ENCODE assay signal across 8 cellular contexts in the genomic region with DNA sequence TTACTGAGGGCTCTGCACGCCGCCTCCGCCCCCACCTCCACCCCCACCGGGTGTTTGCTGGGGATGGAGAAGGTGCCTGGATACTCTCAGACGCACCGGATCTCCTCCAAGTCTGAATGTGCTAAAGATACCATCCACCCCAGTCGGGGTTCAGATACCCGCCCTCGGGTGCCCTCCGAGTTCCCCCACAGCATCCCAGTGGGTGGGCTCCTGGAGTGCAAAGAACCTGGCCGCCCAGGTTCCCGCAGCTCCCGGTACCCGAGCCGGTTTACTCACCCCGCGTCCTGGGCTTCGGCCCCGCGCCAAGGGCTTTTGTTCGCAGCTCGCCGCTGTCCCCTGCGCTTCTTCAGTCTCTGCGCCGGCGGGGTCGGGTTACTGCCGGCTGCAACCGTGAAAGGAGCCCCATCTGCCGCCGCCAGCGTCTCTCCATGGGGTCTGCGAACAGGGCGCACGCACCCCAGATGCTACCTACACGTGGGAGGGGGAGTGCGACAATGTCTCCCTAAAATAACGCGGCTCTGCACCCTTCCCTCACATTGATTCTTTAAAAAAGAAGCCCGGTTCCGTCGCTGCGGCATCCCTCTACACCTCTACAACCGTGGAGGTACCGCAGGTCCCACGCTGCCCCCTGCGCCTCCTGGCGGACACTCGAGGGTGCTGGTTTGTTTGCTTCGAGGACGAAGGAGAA. TPM values are rescaled to one million over a fixed set of nuclear protein-coding genes. Genes with fewer than 3 reads are reported as not detected.
A peak's percentile ranks its signal among the peaks of the same experiment; 100 is the strongest.
DNase-seq lines count a peak whose midpoint lies in the region; ATAC-seq, FAIRE-seq and TF ChIP-seq lines count a peak whose summit lies in the region.

A gene (minus strand): TSS at position 606 of the 688 bp plus-strand sequence. CDS start 1,249 bp downstream, outside the sequence.

- peak within 1 kb of the TSS; percentile 83 for H3K18ac ChIP-seq in H1 (ENCODE audit: extremely low read depth, low read length)

- peak; percentile 69 for ATAC-seq in mucosa of descending colon
- no peak for ATAC-seq in HG02852 (IDR thresholded peaks at IDR 0.05; ENCODE audit: unreplicated experiment)

- TF ChIP-seq POLR2A in H54 (IDR thresholded peaks at IDR 0.05; ENCODE audit: low read depth, low read length) (no peak), H1 (IDR thresholded peaks at IDR 0.05; ENCODE audit: control extremely low read depth in 1 of 2, low read depth in 2 of 2, low read length in 2 of 2) (no peak)

- no peak within 1 kb of the TSS for H4K91ac ChIP-seq in H1 (replicated peaks; ENCODE audit: insufficient read length, low read length)

- H3K79me2 ChIP-seq in H1 (ENCODE audit: control insufficient read depth in 1 of 2, insufficient read depth in 2 of 2, low read length in 2 of 2): no peaks in the 10 kb centered on the region

- H2BK12ac ChIP-seq in H1 (ENCODE audit: low read depth, low read length): no peak within 1 kb of the TSS

- no peak within 1 kb of the TSS for H3K23ac ChIP-seq in H1 (ENCODE audit: insufficient read length)

- H2BK5ac ChIP-seq in H1 (ENCODE audit: low read depth, low read length): no peak within 1 kb of the TSS

- H2AFZ ChIP-seq in H1 (ENCODE audit: low read length): peak within 1 kb of the TSS; percentile 95; the same call in 1 of the 2 replicates

- H2BK15ac ChIP-seq in H1 (ENCODE audit: low read length): 0 out of 2 replicates have a peak within 1 kb of the TSS, but pooled peaks have one; percentile 95

- intact Hi-C loops in mucosa of descending colon (cut with DNase I, micrococcal nuclease): no loop called here

- POLR2A ChIA-PET in AG04450 (lab: Yijun Ruan, JAX): interaction anchor here (0.6 to 0.7 kb wide), 2 partner anchors 28 to 64 kb away, joined by 3 read pairs; no protein-coding TSS in a partner anchor
- POLR2A ChIA-PET in H1 (lab: Charles Lee; ENCODE audit: partially characterized antibody): interaction anchor here (0.6 to 2.7 kb wide), 6 partner anchors 19 to 175 kb away, joined by 3 to 8 read pairs (median 4); no protein-coding TSS in a partner anchor

- H3K4me3 ChIP-seq in AG04450 (ENCODE audit: low read depth, low read length) (peak within 1 kb of the TSS; percentile 46), H1 (ENCODE audit: extremely low read depth in 1 of 4, insufficient read depth in 2 of 4, low read depth in 3 of 4, low read length in 4 of 4) (peak within 1 kb of the TSS; percentile 51 to 68 (median 62)), mucosa of descending colon (no peak within 1 kb of the TSS)

- 3% methylated on average over 52 of the region's 52 CpGs; no CpG with 5 or more reads in 1 of the 2 experiments for WGBS in H1 (ENCODE audit: extremely low coverage in 1 of 2, insufficient coverage in 1 of 2, insufficient read length in 1 of 2, insufficient replicate concordance in 2 of 2, low coverage in 1 of 2, low lambda C conversion rate in 2 of 2, missing lambda C conversion rate in 1 of 2), 2 experiments

- H2BK120ac ChIP-seq in H1 (replicated peaks; ENCODE audit: low read depth, low read length): peak within 1 kb of the TSS; percentile 81

- no peaks in the 10 kb centered on the region for H3K79me1 ChIP-seq in H1 (ENCODE audit: low read depth, low read length)

- H3K14ac ChIP-seq in H1 (ENCODE audit: insufficient read length): no peak within 1 kb of the TSS

- peak within 1 kb of the TSS; percentile 54 to 93 for H3K4me2 ChIP-seq in H1 (ENCODE audit: insufficient read depth in 1 of 2, low read depth in 2 of 2, low read length in 2 of 2)

- CTCF ChIA-PET in AG04450 (lab: Charles Lee): interaction anchor here (0.7 to 3.7 kb wide), 11 partner anchors 11 to 332 kb away, joined by 3 to 22 read pairs (median 8); no protein-coding TSS in a partner anchor
- CTCF ChIA-PET in H1 (lab: Charles Lee; ENCODE audit: partially characterized antibody): interaction anchor here (0.6 to 6.5 kb wide), 48 partner anchors 10 to 1498 kb away, joined by 3 to 96 read pairs (median 4); a partner anchor contains a TSS

- TF ChIP-seq CTCF in AG04450 (IDR thresholded peaks at IDR 0.05; ENCODE audit: low read depth, low read length): peak; percentile 97
- TF ChIP-seq CTCF in H1 (IDR thresholded peaks at IDR 0.05; ENCODE audit: control extremely low read depth in 1 of 3, insufficient read depth in 1 of 3, low read depth in 1 of 3, low read length in 3 of 3): peak; percentile 77 to 87 (median 81)
- peak; percentile 74 for TF ChIP-seq CTCF in mucosa of descending colon (IDR thresholded peaks at IDR 0.05)

- H3K27ac ChIP-seq in AG04450 (ENCODE audit: low read depth, low read length) (no peak within 1 kb of the TSS), H1 (ENCODE audit: low read depth, low read length) (no peak within 1 kb of the TSS)

- peak within 1 kb of the TSS; percentile 77 for H4K5ac ChIP-seq in H1 (ENCODE audit: insufficient read length, low read depth, low read length)

- H2AK5ac ChIP-seq in H1 (ENCODE audit: low read depth, low read length): no peak within 1 kb of the TSS

- no peak for DNase-seq in AG04450 (ENCODE audit: low read depth, low spot score)
- DNase-seq in H54 (ENCODE audit: insufficient read length, low spot score): peak; percentile 62
- peak; percentile 68 for DNase-seq in NCI-H510A treated with DMSO at 0.1 percent for 48 hours (lab: John Stamatoyannopoulos, UW)
- DNase-seq in activated CD8-positive, alpha-beta memory T cell treated with anti-CD3 and anti-CD28 coated beads for 48 hours (ENCODE audit: low read depth in 2 of 3, low spot score in 2 of 3): peak; percentile 31 to 52 (median 41)
- DNase-seq in H1 (ENCODE audit: low read depth in 1 of 2, low spot score in 2 of 2): peak in 1 of 2 experiments; percentile 85
- DNase-seq in mucosa of descending colon: peak; percentile 60 to 75 (median 74)
- DNase-seq in stimulated activated CD8-positive, alpha-beta memory T cell treated with anti-CD3 and anti-CD28 coated beads, Interleukin-4, amount 100 ng/mL, for 4 hours (ENCODE audit: low read depth in 2 of 2, low spot score in 1 of 2): peak; percentile 46 to 59

- H3K9ac ChIP-seq in H1 (replicated peaks in 1 of 4; ENCODE audit: extremely low read depth in 1 of 4, low read depth in 3 of 4, low read length in 3 of 4): peak within 1 kb of the TSS in 3 of 4 experiments; percentile 19 to 60 (median 51); a peak in 5 of 7 replicates

- H3K4ac ChIP-seq in H1 (replicated peaks; ENCODE audit: insufficient read length, low read depth, low read length): no peak within 1 kb of the TSS

- no peaks in the 10 kb centered on the region for H4K20me1 ChIP-seq in H1 (replicated peaks in 1 of 2; ENCODE audit: control insufficient read depth in 1 of 2, insufficient read depth in 2 of 2, low read length in 2 of 2)

- TF ChIP-seq RAD21 in H1 (IDR thresholded peaks at IDR 0.05 in 1 of 2, conservative IDR thresholded peaks at IDR 0.05 in 1 of 2; ENCODE audit: low read depth in 2 of 2, low read length in 2 of 2): peak; percentile 62 to 67

- H3K9me3 ChIP-seq in AG04450 (ENCODE audit: control insufficient read depth, insufficient read depth, low read length) (peaks cover 4% of the 10 kb centered on the region), H1 (ENCODE audit: insufficient read depth in 2 of 2, low read depth in 1 of 2, low read length in 1 of 2) (peaks cover 0 to 23% of the 10 kb centered on the region in 2 experiments; a peak in 2 of 4 replicates), mucosa of descending colon (no peaks in the 10 kb centered on the region)

- no peak within 1 kb of the TSS for H2BK20ac ChIP-seq in H1 (ENCODE audit: low read length)

- H3K4me1 ChIP-seq in H1 (replicated peaks in 1 of 4; ENCODE audit: control insufficient read depth in 3 of 4, insufficient read depth in 4 of 4, low read length in 3 of 4) (peaks cover 0 to 9% (median 7%) of the 10 kb centered on the region in 4 experiments; a peak in 4 of 7 replicates), mucosa of descending colon (ENCODE audit: low read depth) (peaks cover 24% of the 10 kb centered on the region)

- H3K23me2 ChIP-seq in H1 (ENCODE audit: low read depth, low read length): peaks cover 10% of the 10 kb centered on the region; the same call in 1 of the 2 replicates

- peaks cover 67% of the 10 kb centered on the region for H3K27me3 ChIP-seq in AG04450 (ENCODE audit: control insufficient read depth, insufficient read depth, low read length)
- peaks cover 24 to 48% (median 39%) of the 10 kb centered on the region in 4 experiments for H3K27me3 ChIP-seq in H1 (replicated peaks in 1 of 4; ENCODE audit: control insufficient read depth in 3 of 4, extremely low read depth in 1 of 4, insufficient read depth in 3 of 4, low read length in 3 of 4)

- no peak within 1 kb of the TSS for H3K56ac ChIP-seq in H1 (replicated peaks; ENCODE audit: insufficient read length, low read depth, low read length)

- TF ChIP-seq EP300 in H1 (IDR thresholded peaks at IDR 0.05; ENCODE audit: borderline replicate concordance in 1 of 2, low read depth in 2 of 2, low read length in 2 of 2): no peak

- H4K8ac ChIP-seq in H1 (ENCODE audit: extremely low read depth, insufficient read depth, low read length): peak within 1 kb of the TSS; percentile 35; the same call in 1 of the 2 replicates

- H3K36me3 ChIP-seq in H1 (ENCODE audit: control insufficient read depth in 2 of 4, insufficient read depth in 4 of 4, low read length in 3 of 4) (peaks cover 0 to 26% (median 4%) of the 10 kb centered on the region in 4 experiments; a peak in 3 of 8 replicates), mucosa of descending colon (ENCODE audit: low read depth) (no peaks in the 10 kb centered on the region)

- FAIRE-seq in H54 (lab: Jason Lieb, UNC): no peak
- FAIRE-seq in H1 (lab: Jason Lieb, UNC): no peak

RNA-seq across cellular contexts. Expression of the gene that starts here (rescaled TPM):
- polyA plus RNA-seq in AG04450 (2011; rRNA removed) (not detected in 2 replicates), H1 (2011; rRNA removed) (0.62 and 1.4 TPM in 2 replicates)
- 0.05 TPM in 1 of 2 replicates, not detected in the other for polyA minus RNA-seq in AG04450 (2011; rRNA and poly(A)+ RNA removed)
- 2.8 and 2.9 TPM in 2 replicates for total RNA-seq in H1 (2021; fragmentation: NEBNext Ultra II Directional; extraction: Animal tissue kit (Norgen Biotek cat#: 25700))
- polyA plus RNA-seq in H1 (2011; cell fraction: cytosol; rRNA removed): 0.93 TPM
- polyA plus RNA-seq in H1 (2011; cell fraction: nucleus; rRNA removed): 2.1 TPM
- polyA plus RNA-seq in H1 (2012, experiment 1 of 2): 2.0 to 2.3 TPM (median 2.1 TPM) in 4 replicates
- polyA plus RNA-seq in H1 (2012, experiment 2 of 2): 1.7 TPM
- polyA plus RNA-seq in H1 (2013, experiment 1 of 2): 1.4 TPM
- polyA plus RNA-seq in H1 (2013, experiment 2 of 2): 1.2 TPM
- 1.8 and 2.2 TPM in 2 replicates for polyA minus RNA-seq in H1 (2011; rRNA and poly(A)+ RNA removed)
- 1.9 TPM for polyA minus RNA-seq in H1 (2011; cell fraction: cytosol; rRNA and poly(A)+ RNA removed)
- polyA minus RNA-seq in H1 (2011; cell fraction: nucleus; rRNA and poly(A)+ RNA removed): 6.2 TPM
- not detected for total RNA-seq in mucosa of descending colon

Comparison
In these comparisons a context has a peak if more than half of its experiments do, and no peak if none do; other contexts are left out.
1. Peak in DNase-seq and ATAC-seq in mucosa of descending colon; RNA of the gene not detected or under 1 TPM.